ENCODE assay signal across 35 cellular contexts in the genomic region with DNA sequence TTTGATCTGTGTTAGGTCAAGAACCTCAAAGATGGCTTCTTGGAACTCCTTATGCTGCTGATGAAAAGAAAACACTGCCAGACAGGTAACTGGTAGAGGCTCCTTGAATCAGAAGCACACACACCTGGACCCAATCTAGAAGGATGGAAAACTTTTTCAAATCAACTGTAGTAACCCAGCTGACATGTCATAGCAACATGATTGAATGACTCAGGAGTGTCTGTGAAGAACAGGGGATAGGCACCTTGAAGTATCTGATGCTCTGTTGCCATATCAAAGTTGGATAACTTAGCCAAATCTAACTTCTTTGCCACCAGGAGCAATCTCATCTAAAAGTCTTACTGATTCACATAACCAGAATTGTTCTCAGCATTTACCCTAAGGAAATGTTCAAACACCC.
"Had no signal": no experiment of that assay in that cellular context is flagged by ENCODE, and none has a peak within 500 bp of the region (broad histone marks: within the 10 kb centered on the region; RNA-seq: fewer than 3 reads in every experiment).

No MANE protein-coding gene starts in this region.

- H3K9ac ChIP-seq: SK-N-SH had no signal

- H3K9me3 ChIP-seq: ascending aorta, body of pancreas, MG63, Peyer's patch, SJSA1, SK-N-SH had no signal

- DNase-seq: activated B cell treated with CpG ODN at 0.5 μM for 24 hours; activated CD4-positive, alpha-beta T cell treated with anti-CD3 and anti-CD28 coated beads for 48 hours; activated CD4-positive, CD25-positive, alpha-beta regulatory T cell treated with anti-CD3 and anti-CD28 coated beads, Interleukin-2, amount 50 U/mL, for 72 hours; activated CD8-positive, alpha-beta T cell treated with anti-CD3 and anti-CD28 coated beads for 36 hours; activated gamma-delta T cell; activated naive CD4-positive, alpha-beta T cell treated with Interleukin-2 at 50 U/mL for 16 hours; activated naive CD8-positive, alpha-beta T cell treated with anti-CD3 and anti-CD28 coated beads, Interleukin-2, amount 10 ng/mL, durations not matched to agents 7 days and 5 days; activated T-cell treated with anti-CD3 and anti-CD28 coated beads, Interleukin-2, amount 50 U/mL, for 1 hour; amygdala; body of pancreas; central memory CD4-positive, alpha-beta T cell; Karpas-422; KBM-7; MG63; NCI-H1048; NCI-H1105 treated with DMSO at 0.1 percent for 48 hours; NCI-H1436; NCI-H1694; NCI-H2029; NCI-H345; NCI-H524 treated with DMSO at 0.1 percent for 48 hours; NK-92 treated with Interleukin-12 subunit alpha and Interleukin-12 subunit beta, amount 100 ng/mL, for 24 hours; PC-3; Peyer's patch; RPMI8226; SHP77 treated with DMSO at 0.1 percent for 48 hours; SK-N-SH had no signal

- H3K27me3 Mint-ChIP-seq: activated B cell treated with CpG ODN at 0.5 μM for 24 hours; activated CD8-positive, alpha-beta T cell treated with anti-CD3 and anti-CD28 coated beads for 36 hours; activated naive CD4-positive, alpha-beta T cell treated with anti-CD3 and anti-CD28 coated beads, Interleukin-2, amount 50 U/mL, for 24 hours; activated naive CD8-positive, alpha-beta T cell treated with anti-CD3 and anti-CD28 coated beads, Interleukin-2, amount 10 ng/mL, durations not matched to agents 7 days and 5 days; IgD-negative memory B cell had no signal

- H3K4me3 Mint-ChIP-seq: activated B cell treated with CpG ODN at 0.5 μM for 24 hours; activated CD8-positive, alpha-beta T cell treated with anti-CD3 and anti-CD28 coated beads for 36 hours; activated naive CD4-positive, alpha-beta T cell treated with anti-CD3 and anti-CD28 coated beads, Interleukin-2, amount 50 U/mL, for 24 hours; activated naive CD8-positive, alpha-beta T cell treated with anti-CD3 and anti-CD28 coated beads, Interleukin-2, amount 10 ng/mL, durations not matched to agents 7 days and 5 days; IgD-negative memory B cell; T-helper 1 cell treated with Interleukin-12 subunit alpha and Interleukin-12 subunit beta and Interleukin-4 antibody, amounts not matched to agents 30 μg/mL and 1 μg/mL, for 36 hours; T-helper 2 cell treated with Interferon-gamma antibody and Interleukin-4, amounts not matched to agents 5 μg/mL and 100 μg/mL, for 36 hours had no signal

- H3K27ac Mint-ChIP-seq: activated B cell treated with CpG ODN at 0.5 μM for 24 hours; activated CD8-positive, alpha-beta T cell treated with anti-CD3 and anti-CD28 coated beads for 36 hours; activated naive CD4-positive, alpha-beta T cell treated with anti-CD3 and anti-CD28 coated beads, Interleukin-2, amount 50 U/mL, for 24 hours; activated naive CD8-positive, alpha-beta T cell treated with anti-CD3 and anti-CD28 coated beads, Interleukin-2, amount 10 ng/mL, durations not matched to agents 7 days and 5 days; activated T-helper 2 cell treated with anti-CD3 and anti-CD28 coated beads, Interferon-gamma antibody, Interleukin-2, Interleukin-4, amounts not matched to agents 10 μg/mL and 5 μg/mL and 100 μg/mL, durations not matched to agents 14 hours and 24 hours and 36 hours; IgD-negative memory B cell; T-helper 1 cell treated with Interleukin-12 subunit alpha and Interleukin-12 subunit beta and Interleukin-4 antibody, amounts not matched to agents 30 μg/mL and 1 μg/mL, for 36 hours; T-helper 2 cell treated with Interferon-gamma antibody and Interleukin-4, amounts not matched to agents 5 μg/mL and 100 μg/mL, for 36 hours had no signal

- H3K27me3 ChIP-seq: ascending aorta, body of pancreas, MG63, Peyer's patch, SJSA1 had no signal

- H3K9me3 Mint-ChIP-seq: activated B cell treated with CpG ODN at 0.5 μM for 24 hours; activated CD8-positive, alpha-beta T cell treated with anti-CD3 and anti-CD28 coated beads for 36 hours; activated naive CD4-positive, alpha-beta T cell treated with anti-CD3 and anti-CD28 coated beads, Interleukin-2, amount 50 U/mL, for 24 hours; activated naive CD8-positive, alpha-beta T cell treated with anti-CD3 and anti-CD28 coated beads, Interleukin-2, amount 10 ng/mL, durations not matched to agents 7 days and 5 days; activated T-helper 2 cell treated with anti-CD3 and anti-CD28 coated beads, Interferon-gamma antibody, Interleukin-2, Interleukin-4, amounts not matched to agents 10 μg/mL and 5 μg/mL and 100 μg/mL, durations not matched to agents 14 hours and 24 hours and 36 hours; IgD-negative memory B cell; T-helper 1 cell treated with Interleukin-12 subunit alpha and Interleukin-12 subunit beta and Interleukin-4 antibody, amounts not matched to agents 30 μg/mL and 1 μg/mL, for 36 hours; T-helper 2 cell treated with Interferon-gamma antibody and Interleukin-4, amounts not matched to agents 5 μg/mL and 100 μg/mL, for 36 hours had no signal

- H3K4me1 Mint-ChIP-seq: activated B cell treated with CpG ODN at 0.5 μM for 24 hours; activated naive CD4-positive, alpha-beta T cell treated with anti-CD3 and anti-CD28 coated beads, Interleukin-2, amount 50 U/mL, for 24 hours; IgD-negative memory B cell had no signal

- H3K4me3 ChIP-seq: ascending aorta, body of pancreas, MG63, Peyer's patch, SJSA1 had no signal

- H3K4me1 ChIP-seq: ascending aorta, body of pancreas, Peyer's patch, SJSA1 had no signal

- FAIRE-seq: TTC549 had no signal

- H3K4me2 ChIP-seq: SK-N-SH had no signal

- H3K27ac ChIP-seq: ascending aorta, body of pancreas, Peyer's patch, SJSA1 had no signal

- H3K36me3 ChIP-seq: ascending aorta, MG63, Peyer's patch, SJSA1 had no signal

- ATAC-seq: activated CD8-positive, alpha-beta T cell treated with anti-CD3 and anti-CD28 coated beads for 36 hours; body of pancreas; PC-3 had no signal
